Comparison of ENCODE assay signal across 27 cellular contexts in the genomic region with DNA sequence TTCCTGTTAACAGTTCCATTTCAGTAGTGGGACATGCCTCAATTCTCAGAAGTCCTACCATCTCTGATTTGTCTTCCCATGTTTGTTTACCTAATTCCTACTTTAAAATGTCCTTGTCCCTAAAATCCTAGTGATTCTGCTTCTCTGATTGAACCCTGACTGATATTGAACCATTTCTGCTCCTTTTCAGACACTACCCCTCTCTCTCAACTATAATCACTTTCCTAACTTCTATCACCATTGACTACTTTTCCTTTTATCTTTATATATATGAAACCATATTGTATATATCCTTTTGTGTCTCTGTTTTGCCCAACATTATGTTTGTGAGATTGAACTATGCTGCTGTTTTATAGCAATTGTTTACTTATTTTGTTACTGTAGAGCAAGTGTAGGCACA.
"Had no signal": no experiment of that assay in that cellular context is flagged by ENCODE, and none has a peak within 500 bp of the region (broad histone marks: within the 10 kb centered on the region; RNA-seq: fewer than 3 reads in every experiment).

No MANE protein-coding gene starts in this region.

- H3K27me3 ChIP-seq: stomach, suprapubic skin, testis, thyroid gland, tibial artery, tibial nerve, transverse colon, upper lobe of left lung, upper lobe of right lung, uterus, vagina had no signal

- H3K9me3 ChIP-seq: testis, thyroid gland had no signal

- DNase-seq: stimulated activated CD4-positive, alpha-beta T cell treated with anti-CD3 and anti-CD28 coated beads, Interleukin-2, amount 100 ng/mL, for 48 hours; stimulated activated CD4-positive, alpha-beta T cell treated with anti-CD3 and anti-CD28 coated beads, Interleukin-4, amount 100 ng/mL, for 1 hour; stimulated activated CD4-positive, alpha-beta T cell treated with anti-CD3 and anti-CD28 coated beads, Interleukin-4, amount 100 ng/mL, for 24 hours; stimulated activated CD4-positive, alpha-beta T cell treated with anti-CD3 and anti-CD28 coated beads, Interleukin-4, amount 100 ng/mL, for 4 hours; stimulated activated CD8-positive, alpha-beta memory T cell treated with anti-CD3 and anti-CD28 coated beads, Interleukin-4, amount 100 ng/mL, for 48 hours; stimulated activated naive B cell treated with anti-CD40 and anti-IgM and Interleukin-4, amounts not matched to agents 10 μg/mL and 1 μg/mL and 100 μg/mL, for 72 hours; stimulated activated naive CD4-positive, alpha-beta T cell; stimulated activated naive CD4-positive, alpha-beta T cell treated with Interleukin-2 at 50 U/mL for 16 hours; stimulated activated naive CD8-positive, alpha-beta T cell treated with anti-CD3 and anti-CD28 coated beads, Interleukin-15, amount 100 ng/mL, for 72 hours; stimulated activated naive CD8-positive, alpha-beta T cell treated with anti-CD3 and anti-CD28 coated beads, Interleukin-15, Interleukin-2, amounts not matched to agents 100 U/mL and 50 U/mL, for 24 hours; stomach; substantia nigra; testis; thyroid gland; tibial artery; transverse colon; trophoblast cell; upper lobe of left lung; upper lobe of right lung; uterus had no signal

- H3K4me3 ChIP-seq: stomach, suprapubic skin, testis, thoracic aorta, thyroid gland, tibial artery, tibial nerve, transverse colon, upper lobe of left lung, upper lobe of right lung, uterus, vagina had no signal

- FAIRE-seq: urothelium cell line had no signal

- ATAC-seq: stimulated activated effector memory CD8-positive, alpha-beta T cell treated with anti-CD3 and anti-CD28 coated beads, Interleukin-12 subunit alpha, Interleukin-12 subunit beta, amount 100 ng/mL, for 72 hours; stimulated activated memory B cell treated with anti-CD40 and anti-IgM and Interleukin-4, amounts not matched to agents 10 μg/mL and 1 μg/mL and 100 μg/mL, for 72 hours; stimulated activated naive B cell treated with anti-CD40 and anti-IgM and Interleukin-4, amounts not matched to agents 10 μg/mL and 1 μg/mL and 100 μg/mL, for 72 hours; stimulated activated naive CD8-positive, alpha-beta T cell treated with anti-CD3 and anti-CD28 coated beads, Interleukin-15, amount 100 ng/mL, for 72 hours; stimulated activated naive CD8-positive, alpha-beta T cell treated with anti-CD3 and anti-CD28 coated beads, Interleukin-15, Interleukin-2, amounts not matched to agents 100 U/mL and 50 U/mL, for 24 hours; upper lobe of right lung had no signal

- H3K4me1 ChIP-seq: stomach, suprapubic skin, testis, thyroid gland, tibial artery, tibial nerve, transverse colon, upper lobe of left lung, upper lobe of right lung, uterus, vagina had no signal

- H3K36me3 ChIP-seq: suprapubic skin, thoracic aorta, thyroid gland, transverse colon, upper lobe of left lung, upper lobe of right lung, uterus had no signal

- H3K27ac ChIP-seq: stomach, suprapubic skin, testis, thoracic aorta, thyroid gland, tibial artery, tibial nerve, transverse colon, upper lobe of left lung, upper lobe of right lung, uterus, vagina had no signal
